ENCODE assay signal across 8 cellular contexts in genomic region chr10:70815504-70816219, GRCh38. TPM values are rescaled to one million over a fixed set of nuclear protein-coding genes. Genes with fewer than 3 reads are reported as not detected.
A peak's percentile ranks its signal among the peaks of the same experiment; 100 is the strongest.
DNase-seq lines count a peak whose midpoint lies in the region; ATAC-seq and TF ChIP-seq lines count a peak whose summit lies in the region.

SGPL1 (plus strand) TSS chr10:70815948; CDS start chr10:70816854, 906 bp downstream.

- ATAC-seq in HG03066 (IDR thresholded peaks at IDR 0.05; ENCODE audit: low read depth, unreplicated experiment) (peak; percentile 81), left lobe of liver (peak; percentile 92)

- CTCF ChIA-PET in activated CD4-positive, alpha-beta T cell treated with anti-CD3 and anti-CD28 coated beads, Interleukin-2, amount 10 ng/mL, durations not matched to agents 7 days and 5 days (lab: Charles Lee), result interaction anchor here (0.7 to 1.8 kb wide), 5 partner anchors 11 to 255 kb away, joined by 3 to 5 read pairs (median 3); no protein-coding TSS in a partner anchor

- H3K27ac Mint-ChIP-seq in activated CD4-positive, alpha-beta T cell treated with anti-CD3 and anti-CD28 coated beads, Interleukin-2, amount 10 ng/mL, durations not matched to agents 7 days and 5 days, result peak within 1 kb of the TSS; percentile 88

- DNase-seq in AG08395 (ENCODE audit: low spot score) (peak; percentile 97), NCI-H226 (peak; percentile 81), cortex of kidney (lab: John Stamatoyannopoulos, UW) (peak; percentile 28), left lobe of liver (ENCODE audit: low spot score) (peak; percentile 88)
- DNase-seq in activated CD4-positive, alpha-beta T cell treated with anti-CD3 and anti-CD28 coated beads, Interleukin-2, amount 10 ng/mL, durations not matched to agents 7 days and 5 days, result peak; percentile 84
- DNase-seq in stimulated activated CD4-positive, alpha-beta T cell treated with anti-CD3 and anti-CD28 coated beads, Interleukin-2, amount 100 ng/mL, for 24 hours, result peak; percentile 89 to 92

- H3K4me1 Mint-ChIP-seq in activated CD4-positive, alpha-beta T cell treated with anti-CD3 and anti-CD28 coated beads, Interleukin-2, amount 10 ng/mL, durations not matched to agents 7 days and 5 days, result peaks cover 24% of the 10 kb centered on the region

- H3K36me3 Mint-ChIP-seq in activated CD4-positive, alpha-beta T cell treated with anti-CD3 and anti-CD28 coated beads, Interleukin-2, amount 10 ng/mL, durations not matched to agents 7 days and 5 days (ENCODE audit: low read depth), result peaks cover 4% of the 10 kb centered on the region

- TF ChIP-seq POLR2A in GM18526 (IDR thresholded peaks at IDR 0.05; ENCODE audit: extremely low read depth, insufficient read length), result peak; percentile 62

- peak within 1 kb of the TSS; percentile 81 for H3K4me3 Mint-ChIP-seq in activated CD4-positive, alpha-beta T cell treated with anti-CD3 and anti-CD28 coated beads, Interleukin-2, amount 10 ng/mL, durations not matched to agents 7 days and 5 days

- H3K27me3 Mint-ChIP-seq in activated CD4-positive, alpha-beta T cell treated with anti-CD3 and anti-CD28 coated beads, Interleukin-2, amount 10 ng/mL, durations not matched to agents 7 days and 5 days, result no peaks in the 10 kb centered on the region

- H3K9me3 Mint-ChIP-seq in activated CD4-positive, alpha-beta T cell treated with anti-CD3 and anti-CD28 coated beads, Interleukin-2, amount 10 ng/mL, durations not matched to agents 7 days and 5 days, result no peaks in the 10 kb centered on the region

- POLR2A ChIA-PET in activated CD4-positive, alpha-beta T cell treated with anti-CD3 and anti-CD28 coated beads, Interleukin-2, amount 10 ng/mL, durations not matched to agents 7 days and 5 days (lab: Charles Lee), result no interaction called here

RNA-seq across cellular contexts. Expression of gene SGPL1, which starts in this region (rescaled TPM):
- 10 to 100 TPM; 19.7 to 22.3 TPM for total RNA-seq in activated CD4-positive, alpha-beta T cell treated with anti-CD3 and anti-CD28 coated beads, Interleukin-2, amount 10 ng/mL, durations not matched to agents 7 days and 5 days
- total RNA-seq in left lobe of liver, result 40.7 TPM

Comparison
In these comparisons a context has a peak if more than half of its experiments do, and no peak if none do; other contexts are left out.
1. Peak in every context shown above with its lines: DNase-seq and ATAC-seq.
2. DNase-seq: peak in every context shown above with its lines; median percentile 97 in AG08395; 90 in stimulated activated CD4-positive, alpha-beta T cell treated with anti-CD3 and anti-CD28 coated beads, Interleukin-2, amount 100 ng/mL, for 24 hours; 88 in left lobe of liver; 84 in activated CD4-positive, alpha-beta T cell treated with anti-CD3 and anti-CD28 coated beads, Interleukin-2, amount 10 ng/mL, durations not matched to agents 7 days and 5 days; 81 in NCI-H226; 28 in cortex of kidney.